ENCODE assay signal across 8 cellular contexts in genomic region chr1:197526736-197527371, GRCh38.
DNase-seq lines count a peak whose midpoint lies in the region; ATAC-seq, FAIRE-seq and TF ChIP-seq lines count a peak whose summit lies in the region.

No MANE protein-coding gene starts in this region.

- H3K27ac ChIP-seq in left ventricle myocardium inferior (replicated peaks) (no peak overlapping the region), ascending aorta (no peak overlapping the region), HepG2 (ENCODE audit: extremely low read length, insufficient read depth, low read length) (no peak overlapping the region)

- in situ Hi-C loops in HepG2 (cut with HindIII; ENCODE audit: extremely low pct_ligation_motif_present, low pct_unique_long_range_greater_than_20kb): no loop called here

- no peak for TF ChIP-seq EP300 in HepG2 (IDR thresholded peaks at IDR 0.05; ENCODE audit: low read depth in 2 of 2, low read length in 2 of 2)
- TF ChIP-seq EP300 in HepG2 (CRISPR knock-in tag; IDR thresholded peaks at IDR 0.05; ENCODE audit: borderline replicate concordance): no peak

- CTCF ChIA-PET in HepG2 (lab: Yijun Ruan, JAX; ENCODE audit: low intra/inter-chr PET ratio, low total read pairs): interaction anchor here (1.1 to 1.5 kb wide), 2 partner anchors 342 to 398 kb away, joined by 5 to 11 read pairs; no protein-coding TSS in a partner anchor

- intact Hi-C loops in left ventricle myocardium inferior (cut with micrococcal nuclease): no loop called here
- intact Hi-C loops in Right ventricle myocardium superior (cut with DNase I): loop anchor here (10.0 kb wide), 2 partner anchors 338 to 398 kb away; no protein-coding TSS in a partner anchor
- intact Hi-C loops in ascending aorta (cut with DNase I): loop anchor here (5.0 kb wide), 2 partner anchors 395 to 940 kb away; no protein-coding TSS in a partner anchor
- intact Hi-C loops in HepG2 (cut with micrococcal nuclease; ENCODE audit: unreplicated experiment): loop anchor here (1.0 to 10.0 kb wide), 5 partner anchors 90 to 938 kb away; partner anchors contain the start of genes DENND1B and NEK7

- H3K9ac ChIP-seq in HepG2 (ENCODE audit: insufficient read depth, low read depth, low read length): no peak overlapping the region

- DNase-seq in left ventricle myocardium inferior (no peak), Right ventricle myocardium superior (no peak), NCI-H128 (lab: John Stamatoyannopoulos, UW; ENCODE audit: unreplicated experiment) (peak; percentile 37), ascending aorta (ENCODE audit: low spot score in 2 of 2) (no peak), HepG2 (ENCODE audit: low spot score) (peak; percentile 21), middle frontal gyrus (ENCODE audit: extremely low spot score, low spot score) (no peak)

- H2AFZ ChIP-seq in HepG2 (ENCODE audit: low read length): no peak overlapping the region

- no peaks in the 10 kb centered on the region for H3K4me1 ChIP-seq in left ventricle myocardium inferior
- H3K4me1 ChIP-seq in ascending aorta: no peaks in the 10 kb centered on the region
- no peaks in the 10 kb centered on the region for H3K4me1 ChIP-seq in HepG2 (ENCODE audit: insufficient read depth, low read length)

- H4K20me1 ChIP-seq in HepG2 (ENCODE audit: insufficient read depth, low read length): no peaks in the 10 kb centered on the region

- no peak for ATAC-seq in Right ventricle myocardium superior (ENCODE audit: poor library complexity)
- no peak for ATAC-seq in HepG2
- ATAC-seq in GM19397 (IDR thresholded peaks at IDR 0.05; ENCODE audit: unreplicated experiment): no peak
- no peak for ATAC-seq in HG03039 (IDR thresholded peaks at IDR 0.05; ENCODE audit: unreplicated experiment)

- BruUV-seq in HepG2 (replicated peaks; lab: Mats Ljungman, UMichigan): no TSS peak

- H3K4me3 ChIP-seq in left ventricle myocardium inferior: no peak overlapping the region
- H3K4me3 ChIP-seq in ascending aorta: no peak overlapping the region
- no peak overlapping the region for H3K4me3 ChIP-seq in HepG2 (replicated peaks in 1 of 3; ENCODE audit: insufficient read depth in 1 of 3, low read depth in 2 of 3, low read length in 3 of 3)

- no peaks in the 10 kb centered on the region for H3K36me3 ChIP-seq in left ventricle myocardium inferior
- no peaks in the 10 kb centered on the region for H3K36me3 ChIP-seq in ascending aorta
- H3K36me3 ChIP-seq in HepG2 (replicated peaks in 1 of 2; ENCODE audit: control insufficient read depth in 1 of 2, insufficient read depth in 2 of 2, low read length in 2 of 2): no peaks in the 10 kb centered on the region

- TF ChIP-seq CTCF in left ventricle myocardium inferior (IDR thresholded peaks at IDR 0.05; ENCODE audit: borderline replicate concordance) (peak; percentile 78), ascending aorta (IDR thresholded peaks at IDR 0.05) (peak; percentile 25 to 69 (median 66)), HepG2 (CRISPR knock-in tag; IDR thresholded peaks at IDR 0.05) (no peak; the same call in 1 of the 2 replicates)

- no peak overlapping the region for H3K4me2 ChIP-seq in HepG2 (ENCODE audit: low read depth, low read length)

- H3K79me2 ChIP-seq in HepG2 (ENCODE audit: insufficient read depth, low read length): no peaks in the 10 kb centered on the region

- no peak for FAIRE-seq in HepG2 (lab: Jason Lieb, UNC)

- H3K9me3 ChIP-seq in left ventricle myocardium inferior (replicated peaks): no peaks in the 10 kb centered on the region
- no peaks in the 10 kb centered on the region for H3K9me3 ChIP-seq in ascending aorta
- H3K9me3 ChIP-seq in HepG2 (ENCODE audit: low read length): no peaks in the 10 kb centered on the region

- H3K27me3 ChIP-seq in left ventricle myocardium inferior (ENCODE audit: low read depth) (no peaks in the 10 kb centered on the region), ascending aorta (no peaks in the 10 kb centered on the region), HepG2 (ENCODE audit: control insufficient read depth in 1 of 2, insufficient read depth in 2 of 2, low read length in 2 of 2) (no peaks in the 10 kb centered on the region)

- TF ChIP-seq POLR2A in HepG2 (IDR thresholded peaks at IDR 0.05; ENCODE audit: insufficient read depth in 1 of 2, low read depth in 2 of 2, low read length in 2 of 2): no peak

- TF ChIP-seq RAD21 in HepG2 (CRISPR knock-in tag; IDR thresholded peaks at IDR 0.05): no peak

- POLR2A ChIA-PET in HepG2 (lab: Yijun Ruan, JAX): no interaction called here

- whole genome bisulfite sequencing in HepG2 (ENCODE audit: low lambda C conversion rate): 66% methylated on average over 4 of the region's 4 CpGs

TF ChIP-seq in HepG2, 621 proteins besides CTCF, POLR2A, EP300 and RAD21:
- no peak for TF ChIP-seq SATB2 (CRISPR knock-in tag; IDR thresholded peaks at IDR 0.05)
- TF ChIP-seq ZNF383 (CRISPR knock-in tag; IDR thresholded peaks at IDR 0.05; ENCODE audit: borderline replicate concordance): no peak
- no peak for TF ChIP-seq NFKB2 (CRISPR knock-in tag; IDR thresholded peaks at IDR 0.05; ENCODE audit: borderline replicate concordance)
- peak; percentile 44; the same call in 1 of the 2 replicates for TF ChIP-seq SMC3 (IDR thresholded peaks at IDR 0.05; ENCODE audit: low read length)
- peak; percentile 54 for TF ChIP-seq STAG1 (CRISPR knock-in tag; IDR thresholded peaks at IDR 0.05)
TF ChIP-seq in HepG2: peak in this region for 2.

Comparison
In these comparisons a context has a peak if more than half of its experiments do, and no peak if none do; other contexts are left out.
1. DNase-seq: peak in NCI-H128 (single experiment) and HepG2 (single experiment); none in left ventricle myocardium inferior (single experiment), Right ventricle myocardium superior (single experiment), ascending aorta (0 of 2) and middle frontal gyrus (single experiment).